Comparison of ENCODE assay signal across 10 cellular contexts in the genomic region with DNA sequence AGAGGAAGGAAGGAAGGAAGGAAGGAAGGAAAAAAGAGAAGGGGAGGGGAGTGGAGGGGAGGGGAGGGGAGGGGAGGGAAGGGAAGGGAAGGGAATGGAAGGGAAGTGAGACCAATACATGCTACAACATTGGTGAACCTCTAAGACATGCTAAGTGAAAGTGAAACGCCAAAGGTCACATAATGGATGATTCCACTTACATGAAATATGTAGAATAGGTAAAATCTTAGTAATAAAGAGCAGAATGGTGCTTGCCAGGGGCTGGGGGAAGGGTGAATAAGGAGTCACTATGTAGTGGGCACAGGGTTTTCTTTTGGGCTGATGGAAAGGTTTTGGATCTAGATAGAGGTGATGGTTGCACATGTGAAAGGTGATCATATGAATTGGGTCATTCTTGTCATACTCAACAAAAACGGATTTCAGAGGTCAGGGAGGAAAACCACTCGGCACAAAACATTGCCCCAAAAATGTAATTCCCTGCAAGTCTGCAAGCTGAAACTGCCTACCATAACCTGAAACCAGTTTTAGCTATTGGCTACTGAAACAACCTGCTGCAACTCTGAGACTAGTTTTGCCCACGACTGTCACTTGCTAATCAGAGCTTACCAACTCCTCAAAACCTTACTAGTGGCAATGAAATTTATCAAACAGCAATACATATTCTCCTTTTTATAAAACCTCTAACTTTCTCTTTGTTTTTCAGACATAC. TPM values are rescaled to one million over a fixed set of nuclear protein-coding genes. Genes with fewer than 3 reads are reported as not detected.
DNase-seq lines count a peak whose midpoint lies in the region; ATAC-seq lines count a peak whose summit lies in the region.
"Had no signal": no experiment of that assay in that cellular context is flagged by ENCODE, and none has a peak within 500 bp of the region (broad histone marks: within the 10 kb centered on the region; RNA-seq: fewer than 3 reads in every experiment).

No MANE protein-coding gene starts in this region.

- peak overlapping the region; percentile 32 for H3K27ac Mint-ChIP-seq in activated naive CD8-positive, alpha-beta T cell treated with anti-CD3 and anti-CD28 coated beads, Interleukin-2, amount 50 U/mL, for 24 hours

- in situ Hi-C loops in G401 (cut with HindIII; ENCODE audit: low sequenced_read_pairs) = no loop called here

- ATAC-seq in GM18858 (IDR thresholded peaks at IDR 0.05; ENCODE audit: unreplicated experiment) (peak; percentile 84), GM21367 (IDR thresholded peaks at IDR 0.05; ENCODE audit: unreplicated experiment) (peak; percentile 89), HG03135 (IDR thresholded peaks at IDR 0.05; ENCODE audit: unreplicated experiment) (peak; percentile 90)
- ATAC-seq in activated naive CD8-positive, alpha-beta T cell treated with anti-CD3 and anti-CD28 coated beads, Interleukin-2, amount 50 U/mL, for 24 hours = peak; percentile 84

- H3K27me3 Mint-ChIP-seq in activated naive CD8-positive, alpha-beta T cell treated with anti-CD3 and anti-CD28 coated beads, Interleukin-2, amount 50 U/mL, for 24 hours = no peaks in the 10 kb centered on the region

- H3K4me3 Mint-ChIP-seq in activated naive CD8-positive, alpha-beta T cell treated with anti-CD3 and anti-CD28 coated beads, Interleukin-2, amount 50 U/mL, for 24 hours = no peak overlapping the region

- H3K36me3 Mint-ChIP-seq in activated naive CD8-positive, alpha-beta T cell treated with anti-CD3 and anti-CD28 coated beads, Interleukin-2, amount 50 U/mL, for 24 hours (ENCODE audit: low read depth) = peaks cover 6% of the 10 kb centered on the region

- DNase-seq in activated naive CD8-positive, alpha-beta T cell treated with anti-CD3 and anti-CD28 coated beads, Interleukin-2, amount 50 U/mL, for 24 hours = no peak
- DNase-seq in DMS79 (lab: John Stamatoyannopoulos, UW) = no peak
- no peak for DNase-seq in G401 (ENCODE audit: low spot score)
- no peak for DNase-seq in globus pallidus (ENCODE audit: low spot score)
- DNase-seq: activated T-cell treated with anti-CD3 and anti-CD28 coated beads, Interleukin-2, amount 50 U/mL, for 48 hours; NCI-H2107; stimulated activated CD4-positive, alpha-beta T cell treated with anti-CD3 and anti-CD28 coated beads, Interleukin-12 subunit alpha, Interleukin-12 subunit beta, amount 100 ng/mL, for 4 hours had no signal

- H3K9me3 Mint-ChIP-seq in activated naive CD8-positive, alpha-beta T cell treated with anti-CD3 and anti-CD28 coated beads, Interleukin-2, amount 50 U/mL, for 24 hours = peaks cover 15% of the 10 kb centered on the region

- peaks cover 12% of the 10 kb centered on the region for H3K4me1 Mint-ChIP-seq in activated naive CD8-positive, alpha-beta T cell treated with anti-CD3 and anti-CD28 coated beads, Interleukin-2, amount 50 U/mL, for 24 hours

RNA-seq across cellular contexts. Expression of a gene that starts 59.2 kb away (rescaled TPM):
- 0.20 and 1.2 TPM in 2 replicates for total RNA-seq in G401 (2014; rRNA removed; shearing (Covaris generic))
